7 cellular contexts compared by ENCODE assay signal in the genomic region with DNA sequence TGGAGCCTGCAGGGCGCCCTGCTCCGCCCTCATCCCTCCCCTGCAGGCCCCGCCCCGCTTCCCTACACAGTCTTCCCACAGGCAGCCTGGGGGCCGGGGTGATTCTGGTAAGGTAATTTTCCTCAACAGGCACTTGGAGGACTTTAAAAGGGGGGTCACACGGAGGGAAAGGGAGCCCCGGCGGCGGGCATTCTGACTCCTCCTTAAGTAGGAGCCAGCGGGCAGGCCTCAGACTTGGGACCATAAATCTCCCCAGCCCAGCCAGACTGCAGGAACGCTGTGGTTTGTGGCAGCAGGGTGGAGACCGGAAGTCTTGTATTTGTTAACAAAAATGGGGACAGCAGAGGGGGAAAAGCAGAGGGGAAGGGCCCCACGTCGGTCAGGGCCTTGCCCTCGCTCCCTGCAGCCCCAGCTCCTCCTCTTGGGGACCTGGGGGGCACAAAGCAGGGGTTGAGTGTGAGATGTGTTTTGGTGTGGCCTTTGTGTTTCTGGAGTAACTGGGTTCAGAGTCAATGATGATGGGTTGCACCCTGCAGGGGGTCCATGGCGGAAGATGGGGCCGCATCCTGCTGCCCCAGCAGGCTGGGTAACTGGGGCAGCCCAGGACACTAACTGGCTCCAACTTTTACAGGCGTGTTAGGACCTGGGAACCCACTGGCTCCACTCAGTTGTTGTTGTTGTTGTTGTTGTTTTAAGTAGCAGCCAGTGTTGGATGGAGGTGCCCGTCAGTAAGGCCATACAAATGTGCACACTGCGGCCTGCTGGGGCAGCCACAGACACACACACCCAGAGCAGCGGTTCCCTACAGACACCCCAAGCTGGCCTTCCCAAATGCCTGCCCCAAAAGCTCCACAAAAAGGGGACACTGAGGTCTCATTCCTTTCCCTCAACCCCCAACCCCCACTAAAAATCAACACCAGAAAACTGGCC. TPM values are rescaled to one million over a fixed set of nuclear protein-coding genes. Genes with fewer than 3 reads are reported as not detected.
A peak's percentile ranks its signal among the peaks of the same experiment; 100 is the strongest.
DNase-seq lines count a peak whose midpoint lies in the region; ATAC-seq and TF ChIP-seq lines count a peak whose summit lies in the region.

No MANE protein-coding gene starts in this region.

- intact Hi-C loops in dorsolateral prefrontal cortex (cut with DNase I) (loop anchor here in 1 of 2 donors (5.0 kb wide), 1 partner anchor 61 kb away; no protein-coding TSS in a partner anchor), aorta (cut with DNase I) (no loop called here)

- H3K4me3 Mint-ChIP-seq in GM23338 (no peak overlapping the region), mesothelial cell of epicardium (peak overlapping the region; percentile 43)

- no peaks in the 10 kb centered on the region for H3K9me2 ChIP-seq in GM23338 (ENCODE audit: insufficient read depth)

- H3K27ac ChIP-seq in GM23338 (ENCODE audit: low read depth) (peak overlapping the region; percentile 63; the same call in 1 of the 2 replicates), dorsolateral prefrontal cortex (peak overlapping the region in 55 of 59 donors; percentile 10 to 89 (median 77)), aorta (ENCODE audit: low read depth in 1 of 2, low read length in 2 of 2) (peak overlapping the region in 1 of 2 donors; percentile 66)

- peaks cover 67% of the 10 kb centered on the region for H3K4me1 Mint-ChIP-seq in GM23338
- peaks cover 82% of the 10 kb centered on the region for H3K4me1 Mint-ChIP-seq in mesothelial cell of epicardium

- WGBS in aorta, 2 donors: 11 to 13% methylated on average over 21 of the region's 21 CpGs

- H3K36me3 ChIP-seq in GM23338 (ENCODE audit: insufficient read depth) (no peaks in the 10 kb centered on the region), aorta (ENCODE audit: control insufficient read depth in 1 of 2, insufficient read depth in 2 of 2, low read length in 1 of 2) (peaks cover 0 to 1% of the 10 kb centered on the region in 2 donors)

- peaks cover 18% of the 10 kb centered on the region for H3K27me3 Mint-ChIP-seq in GM23338 (ENCODE audit: insufficient read depth, low read depth, poor library complexity)
- H3K27me3 Mint-ChIP-seq in mesothelial cell of epicardium (ENCODE audit: low read depth): no peaks in the 10 kb centered on the region

- H3K4me2 ChIP-seq in GM23338: peak overlapping the region; percentile 48; the same call in 1 of the 2 replicates

- ATAC-seq in GM23338 (peak; percentile 35), aorta (ENCODE audit: low FRiP score) (peak; percentile 65)

- peaks cover 10% of the 10 kb centered on the region for H3F3A ChIP-seq in GM23338 (replicated peaks; ENCODE audit: low read depth)

- peaks cover 47% of the 10 kb centered on the region for H3K4me1 ChIP-seq in GM23338 (ENCODE audit: insufficient read depth)
- peaks cover 0 to 3% of the 10 kb centered on the region in 2 donors for H3K4me1 ChIP-seq in aorta (ENCODE audit: control insufficient read depth in 1 of 2, insufficient read depth in 2 of 2, low read length in 2 of 2)

- peaks cover 78% of the 10 kb centered on the region for H3K79me2 ChIP-seq in GM23338 (replicated peaks; ENCODE audit: insufficient read depth)

- DNase-seq in GM23338 (ENCODE audit: low spot score): peak; percentile 41
- peak; percentile 74 for DNase-seq in RPMI8226
- peak in 2 of 10 donors; percentile 42 to 49 for DNase-seq in dorsolateral prefrontal cortex
- peak; percentile 57 to 70 for DNase-seq in mesothelial cell of epicardium (ENCODE audit: low spot score in 2 of 2, unreplicated experiment in 2 of 2)
- DNase-seq in aorta: peak; percentile 88
- no peak for DNase-seq in NCI-H748 (lab: John Stamatoyannopoulos, UW; ENCODE audit: unreplicated experiment)
- no peak for DNase-seq in NCI-H187 (lab: John Stamatoyannopoulos, UW)

- no peaks in the 10 kb centered on the region for H3K27me3 ChIP-seq in GM23338 (ENCODE audit: insufficient read depth)
- H3K27me3 ChIP-seq in dorsolateral prefrontal cortex: no peaks in the 10 kb centered on the region
- H3K27me3 ChIP-seq in aorta (ENCODE audit: control insufficient read depth in 1 of 2, insufficient read depth in 2 of 2, low read length in 1 of 2): no peaks in the 10 kb centered on the region

- no peak overlapping the region for H2AFZ ChIP-seq in GM23338

- no peak overlapping the region for H3K4me3 ChIP-seq in GM23338
- peak overlapping the region in 44 of 59 donors; percentile 3 to 47 (median 24) for H3K4me3 ChIP-seq in dorsolateral prefrontal cortex
- H3K4me3 ChIP-seq in aorta (ENCODE audit: low read length in 2 of 2): peak overlapping the region; percentile 17 to 26

- H3K36me3 Mint-ChIP-seq in GM23338 (ENCODE audit: low read depth) (peaks cover 34% of the 10 kb centered on the region), mesothelial cell of epicardium (peaks cover 13% of the 10 kb centered on the region)

- H4K20me1 ChIP-seq in GM23338 (replicated peaks; ENCODE audit: insufficient read depth): peaks cover 34% of the 10 kb centered on the region

- H3K9me3 Mint-ChIP-seq in GM23338 (0 out of 3 replicates have a peak, but pooled peaks cover 3% of the 10 kb centered on the region), mesothelial cell of epicardium (no peaks in the 10 kb centered on the region)

- H3K9me3 ChIP-seq in aorta (ENCODE audit: control insufficient read depth, low read length): no peaks in the 10 kb centered on the region

- TF ChIP-seq CTCF in GM23338 (conservative IDR thresholded peaks at IDR 0.05; ENCODE audit: low read depth in 2 of 2) (no peak), dorsolateral prefrontal cortex (IDR thresholded peaks at IDR 0.05 in 54 of 56, conservative IDR thresholded peaks at IDR 0.05 in 2 of 56; ENCODE audit: low read depth in 1 of 56, partially characterized antibody in 56 of 56) (no peak), mesothelial cell of epicardium (IDR thresholded peaks at IDR 0.05; ENCODE audit: unreplicated experiment) (no peak)

- H3K27ac Mint-ChIP-seq in GM23338 (peak overlapping the region; percentile 66), mesothelial cell of epicardium (peak overlapping the region; percentile 99)

TF ChIP-seq in GM23338, 12 proteins besides CTCF, POLR2A, EP300 and RAD21 (continues in another document):
- TF ChIP-seq ETS1 (IDR thresholded peaks at IDR 0.05) (no peak), NANOG (IDR thresholded peaks at IDR 0.05; ENCODE audit: borderline replicate concordance) (no peak), EZH2 (IDR thresholded peaks at IDR 0.05; ENCODE audit: low read depth, unreplicated experiment) (no peak), JUNB (IDR thresholded peaks at IDR 0.05; ENCODE audit: unreplicated experiment) (no peak), STAT1 (IDR thresholded peaks at IDR 0.05; ENCODE audit: unreplicated experiment) (no peak)
- TF ChIP-seq, protein P1, sequence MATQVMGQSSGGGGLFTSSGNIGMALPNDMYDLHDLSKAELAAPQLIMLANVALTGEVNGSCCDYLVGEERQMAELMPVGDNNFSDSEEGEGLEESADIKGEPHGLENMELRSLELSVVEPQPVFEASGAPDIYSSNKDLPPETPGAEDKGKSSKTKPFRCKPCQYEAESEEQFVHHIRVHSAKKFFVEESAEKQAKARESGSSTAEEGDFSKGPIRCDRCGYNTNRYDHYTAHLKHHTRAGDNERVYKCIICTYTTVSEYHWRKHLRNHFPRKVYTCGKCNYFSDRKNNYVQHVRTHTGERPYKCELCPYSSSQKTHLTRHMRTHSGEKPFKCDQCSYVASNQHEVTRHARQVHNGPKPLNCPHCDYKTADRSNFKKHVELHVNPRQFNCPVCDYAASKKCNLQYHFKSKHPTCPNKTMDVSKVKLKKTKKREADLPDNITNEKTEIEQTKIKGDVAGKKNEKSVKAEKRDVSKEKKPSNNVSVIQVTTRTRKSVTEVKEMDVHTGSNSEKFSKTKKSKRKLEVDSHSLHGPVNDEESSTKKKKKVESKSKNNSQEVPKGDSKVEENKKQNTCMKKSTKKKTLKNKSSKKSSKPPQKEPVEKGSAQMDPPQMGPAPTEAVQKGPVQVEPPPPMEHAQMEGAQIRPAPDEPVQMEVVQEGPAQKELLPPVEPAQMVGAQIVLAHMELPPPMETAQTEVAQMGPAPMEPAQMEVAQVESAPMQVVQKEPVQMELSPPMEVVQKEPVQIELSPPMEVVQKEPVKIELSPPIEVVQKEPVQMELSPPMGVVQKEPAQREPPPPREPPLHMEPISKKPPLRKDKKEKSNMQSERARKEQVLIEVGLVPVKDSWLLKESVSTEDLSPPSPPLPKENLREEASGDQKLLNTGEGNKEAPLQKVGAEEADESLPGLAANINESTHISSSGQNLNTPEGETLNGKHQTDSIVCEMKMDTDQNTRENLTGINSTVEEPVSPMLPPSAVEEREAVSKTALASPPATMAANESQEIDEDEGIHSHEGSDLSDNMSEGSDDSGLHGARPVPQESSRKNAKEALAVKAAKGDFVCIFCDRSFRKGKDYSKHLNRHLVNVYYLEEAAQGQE (IDR thresholded peaks at IDR 0.05; ENCODE audit: unreplicated experiment): no peak

RNA-seq across cellular contexts. Expression of gene SMAD7, which starts 27.7 kb away (rescaled TPM):
- total RNA-seq in GM23338 (2014; rRNA removed; shearing (Covaris generic)): 28.8 and 29.8 TPM in 2 replicates
- 11.8 and 12.0 TPM in 2 replicates for polyA plus RNA-seq in GM23338 (2016; fragmentation: Nextera tagmentation; extraction: Ambion mirVana)
- total RNA-seq in dorsolateral prefrontal cortex: 10 to 100 TPM; 14.2 to 34.2 (median 23.6) TPM
- total RNA-seq in mesothelial cell of epicardium: 75.5 to 77.6 TPM (median 76.8 TPM) in 3 replicates
- total RNA-seq in aorta: 10 to 100 TPM; 55.4 to 98.8 TPM
- 10 to 100 TPM; 27.3 to 32.9 TPM for polyA plus RNA-seq in aorta

Comparison
In these comparisons a context has a peak if more than half of its experiments do, and no peak if none do; other contexts are left out.
1. DNase-seq: peak in GM23338 (single experiment), RPMI8226 (single experiment), mesothelial cell of epicardium (2 of 2) and aorta (2 of 2); none in NCI-H748 (single experiment) and NCI-H187 (0 of 2).